8 cellular contexts compared by ENCODE assay signal in the genomic region with DNA sequence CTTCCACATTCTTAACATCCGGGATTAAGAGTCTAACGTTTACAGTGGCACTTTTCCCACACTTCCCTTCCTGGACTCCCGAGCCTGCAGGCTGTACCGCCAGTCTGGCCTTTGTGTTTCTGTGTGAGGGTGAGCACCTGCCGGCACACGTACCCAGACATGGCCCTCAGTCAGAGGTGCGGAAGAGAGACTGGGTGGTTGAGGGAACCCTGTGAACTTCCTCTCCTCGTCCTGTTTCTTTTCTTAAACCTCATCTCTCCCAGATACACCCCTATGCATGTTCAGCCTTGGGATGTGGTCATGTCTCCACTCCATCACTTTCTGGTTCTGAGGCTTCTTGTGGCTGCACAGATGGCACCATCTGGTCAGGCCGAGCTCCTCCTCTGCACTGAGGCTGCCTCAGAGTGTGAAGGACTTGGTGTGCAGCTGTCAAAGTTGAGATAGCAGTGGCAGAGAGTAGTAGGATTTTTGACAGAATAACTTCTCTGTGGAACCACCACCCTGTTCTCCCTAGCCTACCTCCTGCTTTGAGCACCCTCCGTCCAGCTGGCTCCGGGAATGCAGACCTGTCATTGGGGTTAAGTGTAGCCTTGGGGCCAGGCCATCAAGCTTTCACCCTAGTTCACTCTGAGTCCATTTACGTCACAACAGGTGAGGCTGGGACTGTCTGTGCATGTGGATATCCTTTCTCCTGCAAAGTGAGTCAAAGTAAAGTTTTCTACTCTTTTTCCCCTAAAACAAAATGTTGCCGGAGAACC.
DNase-seq lines count a peak whose midpoint lies in the region; ATAC-seq lines count a peak whose summit lies in the region.

No MANE protein-coding gene starts in this region.

- peak overlapping the region; percentile 11 to 52 (median 39); a peak in 18 of 22 replicates for H3K4me2 ChIP-seq in BLaER1 treated with 17β-estradiol and CSF1 and Interleukin-3, amounts not matched to agents 10 nM and 100 nM

- no peaks in the 10 kb centered on the region for H3K9me3 ChIP-seq in BLaER1 treated with 17β-estradiol and CSF1 and Interleukin-3, amounts not matched to agents 10 nM and 100 nM (replicated peaks in 1 of 11)

- peaks cover 9 to 24% (median 18%) of the 10 kb centered on the region in 10 experiments; a peak in 17 of 20 replicates for H3K4me1 ChIP-seq in BLaER1 treated with 17β-estradiol and CSF1 and Interleukin-3, amounts not matched to agents 10 nM and 100 nM

- no peaks in the 10 kb centered on the region for H3K27me3 ChIP-seq in BLaER1 treated with 17β-estradiol and CSF1 and Interleukin-3, amounts not matched to agents 10 nM and 100 nM

- DNase-seq in cerebellar cortex (ENCODE audit: low spot score): peak; percentile 9
- no peak for DNase-seq in substantia nigra (lab: John Stamatoyannopoulos, UW)
- no peak for DNase-seq in glomerular visceral epithelial cell (ENCODE audit: extremely low spot score)
- no peak for DNase-seq in NAMALWA (ENCODE audit: low spot score)
- no peak for DNase-seq in NCI-H774 (lab: John Stamatoyannopoulos, UW)

- H4K20me1 ChIP-seq in BLaER1 treated with 17β-estradiol and CSF1 and Interleukin-3, amounts not matched to agents 10 nM and 100 nM: peaks cover 0 to 6% (median 0%) of the 10 kb centered on the region in 11 experiments; a peak in 2 of 22 replicates

- H3K9ac ChIP-seq in BLaER1 treated with 17β-estradiol and CSF1 and Interleukin-3, amounts not matched to agents 10 nM and 100 nM: no peak overlapping the region; a peak in 1 of 22 replicates

- ATAC-seq in GM19455 (IDR thresholded peaks at IDR 0.05; ENCODE audit: unreplicated experiment) (peak; percentile 62), HG03354 (IDR thresholded peaks at IDR 0.05; ENCODE audit: poor library complexity, severe bottlenecking, unreplicated experiment) (peak; percentile 77)

- H3K36me3 ChIP-seq in BLaER1 treated with 17β-estradiol and CSF1 and Interleukin-3, amounts not matched to agents 10 nM and 100 nM: peaks cover 0 to 62% (median 30%) of the 10 kb centered on the region in 11 experiments; a peak in 15 of 22 replicates

- H3K4me3 ChIP-seq in BLaER1 treated with 17β-estradiol and CSF1 and Interleukin-3, amounts not matched to agents 10 nM and 100 nM: no peak overlapping the region

- no peak overlapping the region for H3K27ac ChIP-seq in BLaER1 treated with 17β-estradiol and CSF1 and Interleukin-3, amounts not matched to agents 10 nM and 100 nM
- no peak overlapping the region for H3K27ac ChIP-seq in substantia nigra (ENCODE audit: low read depth, low read length, poor library complexity, severe bottlenecking)
